In genomic region chr10:111379521-111379920, GRCh38 we compare ENCODE assay signal across 24 cellular contexts.
"Had no signal": no experiment of that assay in that cellular context is flagged by ENCODE, and none has a peak within 500 bp of the region (broad histone marks: within the 10 kb centered on the region; RNA-seq: fewer than 3 reads in every experiment).

No MANE protein-coding gene starts in this region.

- H3K4me3 ChIP-seq: cardiac muscle cell, SJSA1 had no signal

- DNase-seq: activated CD4-positive, alpha-beta T cell treated with anti-CD3 and anti-CD28 coated beads for 4 hours; activated CD8-positive, alpha-beta memory T cell treated with anti-CD3 and anti-CD28 coated beads, Interleukin-2, amount 50 U/mL, for 4 hours; activated CD8-positive, alpha-beta T cell treated with anti-CD3 and anti-CD28 coated beads for 36 hours; activated gamma-delta T cell treated with Interleukin-2 at 50 U/mL for 16 hours; activated naive CD4-positive, alpha-beta T cell treated with anti-CD3 and anti-CD28 coated beads, Interleukin-2, amount 10 ng/mL, durations not matched to agents 7 days and 5 days; activated naive CD8-positive, alpha-beta T cell treated with anti-CD3 and anti-CD28 coated beads for 36 hours; activated T-cell treated with anti-CD3 and anti-CD28 coated beads, Interleukin-2, amount 50 U/mL, for 72 hours; brain microvascular endothelial cell; Kasumi-1; KBM-7; NCI-H1048; NCI-H1417; NCI-H1930; NCI-H345; NCI-H510A; NCI-H526 treated with DMSO at 0.1 percent for 48 hours; NCI-H82; NK-92 treated with Interleukin-12 subunit alpha and Interleukin-12 subunit beta, amount 100 ng/mL, for 24 hours; OCI-M1; SHP77 had no signal

- ATAC-seq: activated CD4-positive, CD25-positive, alpha-beta regulatory T cell treated with anti-CD3 and anti-CD28 coated beads, Interleukin-2, amount 50 U/mL, for 24 hours; activated CD8-positive, alpha-beta T cell treated with anti-CD3 and anti-CD28 coated beads for 36 hours; activated T-cell treated with anti-CD3 and anti-CD28 coated beads, Interleukin-2, amount 50 U/mL, for 72 hours; Panc1 had no signal
